In the genomic region with DNA sequence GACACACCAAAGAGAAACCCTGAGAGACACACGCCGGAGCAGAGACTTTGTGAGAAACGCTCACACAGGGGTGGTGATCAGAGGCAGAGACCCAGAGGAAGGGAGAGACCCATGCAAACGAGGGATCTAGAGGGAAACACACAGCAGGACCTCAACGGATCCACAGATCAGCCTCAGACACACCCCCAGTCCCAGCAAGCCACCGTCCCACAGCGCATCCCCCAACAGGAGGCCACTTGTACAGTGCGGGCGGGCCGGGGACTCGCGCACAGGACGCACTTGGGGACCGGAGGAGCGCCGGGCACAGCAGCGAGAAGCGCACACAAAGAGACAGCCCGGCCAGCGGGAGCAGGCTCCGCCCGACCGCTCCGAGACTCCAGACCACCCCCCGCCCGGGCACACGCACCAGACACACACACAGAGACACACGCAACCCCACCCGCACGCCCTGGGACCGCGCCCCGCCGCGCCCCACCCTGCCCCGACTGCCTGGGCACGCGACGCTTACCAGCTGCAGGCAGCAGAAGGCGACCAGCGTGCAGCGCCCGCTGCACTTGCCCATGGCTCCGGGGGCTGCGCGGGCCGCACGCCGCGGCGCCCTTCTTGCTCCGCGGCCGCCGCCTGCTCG, we compare ENCODE assay signal across 1 cellular context.
TF ChIP-seq lines count a peak whose summit lies in the region.

No MANE protein-coding gene starts in this region.

TF ChIP-seq in H1, 55 proteins besides CTCF, POLR2A, EP300 and RAD21 (continued from another document):
- TF ChIP-seq RBBP5 (IDR thresholded peaks at IDR 0.05; ENCODE audit: borderline replicate concordance, low read depth, low read length), result peak; percentile 50; the same call in 1 of the 2 replicates
- 0 out of 2 replicates have a peak, but pooled peaks have one; percentile 18 for TF ChIP-seq PHF8 (conservative IDR thresholded peaks at IDR 0.05; ENCODE audit: low read depth, low read length)
- TF ChIP-seq TEAD4 (IDR thresholded peaks at IDR 0.05; ENCODE audit: low read depth, low read length), result no peak
- no peak for TF ChIP-seq HDAC2 (IDR thresholded peaks at IDR 0.05; ENCODE audit: borderline replicate concordance in 1 of 2, low read depth in 2 of 2, low read length in 2 of 2)
- TF ChIP-seq SUZ12 (IDR thresholded peaks at IDR 0.05; ENCODE audit: low read length), result 0 out of 2 replicates have a peak, but pooled peaks have one; percentile 38
- no peak for TF ChIP-seq CTBP2 (IDR thresholded peaks at IDR 0.05; ENCODE audit: borderline replicate concordance, insufficient read depth, insufficient read length, low read length)
- 0 out of 2 replicates have a peak, but pooled peaks have one; percentile 9 for TF ChIP-seq GABPA (IDR thresholded peaks at IDR 0.05; ENCODE audit: borderline replicate concordance, insufficient read depth, low read length)
- TF ChIP-seq KDM4A (IDR thresholded peaks at IDR 0.05; ENCODE audit: low read depth, low read length, severe bottlenecking), result peak; percentile 71
- TF ChIP-seq TAF1 (IDR thresholded peaks at IDR 0.05; ENCODE audit: low read depth, low read length), result peak; percentile 60; the same call in 1 of the 2 replicates
